Comparison of ENCODE assay signal across 10 cellular contexts in the genomic region with DNA sequence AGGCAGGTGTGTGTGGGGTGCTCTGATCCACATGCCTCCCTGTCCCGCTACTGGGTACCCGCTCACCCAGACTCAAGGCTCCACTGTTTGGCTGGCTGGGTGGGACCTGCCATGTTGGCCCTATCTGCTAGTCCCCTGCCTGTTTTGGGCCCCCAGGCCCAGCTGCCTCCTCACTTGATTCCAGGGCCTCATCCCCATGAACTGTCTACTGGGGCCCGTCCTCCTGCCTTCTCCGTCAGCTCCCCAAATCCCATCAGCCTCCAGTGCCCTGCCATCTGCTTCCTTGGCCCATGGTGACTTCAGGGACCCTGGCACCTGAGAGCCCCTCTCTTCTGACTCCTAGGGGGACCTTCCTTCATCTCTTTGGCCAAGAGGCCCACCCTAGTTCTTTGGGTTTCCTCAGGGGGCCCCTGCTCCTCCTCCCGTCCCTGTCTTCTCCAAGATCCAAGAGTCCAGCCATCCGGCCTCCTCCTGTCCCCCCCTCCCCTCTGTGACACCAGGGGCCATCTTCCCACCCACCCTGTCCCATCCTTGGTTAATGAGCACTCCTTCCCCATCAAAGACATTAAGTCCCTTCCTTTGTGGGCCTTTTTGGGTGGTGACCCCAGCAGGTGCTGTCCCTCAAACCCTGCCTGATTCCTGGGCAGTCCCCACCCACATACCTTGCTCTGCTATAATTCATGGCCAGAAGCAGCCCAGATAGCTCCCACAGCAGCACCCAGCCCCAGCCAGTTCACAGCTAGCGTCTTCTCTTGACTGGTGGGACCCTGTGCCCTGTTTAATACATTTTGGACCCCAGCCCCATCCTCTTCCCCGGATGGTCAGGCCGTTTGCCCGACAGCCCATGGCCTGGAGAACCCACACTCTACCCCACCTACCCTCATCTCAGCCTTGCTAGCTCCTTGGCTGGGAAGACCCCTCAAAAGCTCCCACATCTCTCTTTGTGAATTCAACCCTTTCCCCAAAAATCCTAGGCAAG. TPM values are rescaled to one million over a fixed set of nuclear protein-coding genes. Genes with fewer than 3 reads are reported as not detected.
DNase-seq lines count a peak whose midpoint lies in the region; ATAC-seq and TF ChIP-seq lines count a peak whose summit lies in the region.
"Had no signal": no experiment of that assay in that cellular context is flagged by ENCODE, and none has a peak within 500 bp of the region (broad histone marks: within the 10 kb centered on the region; RNA-seq: fewer than 3 reads in every experiment).

No MANE protein-coding gene starts in this region.

- peaks cover 22% of the 10 kb centered on the region for H3F3A ChIP-seq in DOHH2 (ENCODE audit: control insufficient read depth, insufficient read depth)

- H4K20me1 ChIP-seq in DOHH2 (ENCODE audit: control insufficient read depth, insufficient read depth, low read depth, low read length) (no peaks in the 10 kb centered on the region), Karpas-422 (ENCODE audit: insufficient read depth, low read depth, low read length) (no peaks in the 10 kb centered on the region)

- intact Hi-C loops in dorsolateral prefrontal cortex (cut with DNase I), result loop anchor here in 1 of 2 donors (5.0 kb wide), 1 partner anchor 533 kb away; the partner anchor contains the start of gene PPP1R12C

- peak overlapping the region; percentile 94 for H3K4me3 ChIP-seq in DOHH2 (ENCODE audit: low read length)
- peak overlapping the region; percentile 67; the same call in 1 of the 2 replicates for H3K4me3 ChIP-seq in Karpas-422 (ENCODE audit: low read length)
- H3K4me3 ChIP-seq in dorsolateral prefrontal cortex, result peak overlapping the region in 40 of 59 donors; percentile 69 to 92 (median 84)
- H3K4me3 ChIP-seq in parathyroid adenoma (ENCODE audit: low read depth, low read length), result no peak overlapping the region

- H3K9ac ChIP-seq in Karpas-422 (ENCODE audit: low read length) (peak overlapping the region; percentile 87; the same call in 1 of the 2 replicates), parathyroid adenoma (no peak overlapping the region)

- H3K9me3 ChIP-seq in DOHH2 (ENCODE audit: control insufficient read depth, insufficient read depth, low read length) (no peaks in the 10 kb centered on the region), Karpas-422 (ENCODE audit: low read length) (no peaks in the 10 kb centered on the region), parathyroid adenoma (ENCODE audit: control insufficient read depth, low read length) (no peaks in the 10 kb centered on the region)

- H3K27me3 ChIP-seq in DOHH2 (ENCODE audit: control insufficient read depth, low read length), result no peaks in the 10 kb centered on the region
- no peaks in the 10 kb centered on the region for H3K27me3 ChIP-seq in Karpas-422 (ENCODE audit: low read length)
- H3K27me3 ChIP-seq in dorsolateral prefrontal cortex, result no peaks in the 10 kb centered on the region
- no peaks in the 10 kb centered on the region for H3K27me3 ChIP-seq in parathyroid adenoma (ENCODE audit: control insufficient read depth, insufficient read depth, low read length)

- H3K79me2 ChIP-seq in DOHH2 (ENCODE audit: control insufficient read depth, low read length) (peaks cover 61% of the 10 kb centered on the region), Karpas-422 (ENCODE audit: low read length) (peaks cover 24% of the 10 kb centered on the region), parathyroid adenoma (peaks cover 2% of the 10 kb centered on the region)

- peak overlapping the region; percentile 99 for H3K27ac ChIP-seq in DOHH2 (ENCODE audit: low read depth, low read length)
- no peak overlapping the region for H3K27ac ChIP-seq in Karpas-422 (ENCODE audit: low read length)
- peak overlapping the region in 27 of 59 donors; percentile 47 to 96 (median 92) for H3K27ac ChIP-seq in dorsolateral prefrontal cortex
- H3K27ac ChIP-seq in parathyroid adenoma, result no peak overlapping the region

- peaks cover 75% of the 10 kb centered on the region for H3K36me3 ChIP-seq in DOHH2 (ENCODE audit: control insufficient read depth, low read length)
- peaks cover 10% of the 10 kb centered on the region for H3K36me3 ChIP-seq in Karpas-422 (ENCODE audit: insufficient read depth, low read length)
- no peaks in the 10 kb centered on the region for H3K36me3 ChIP-seq in parathyroid adenoma (ENCODE audit: control insufficient read depth, insufficient read depth, low read length)

- DNase-seq in Karpas-422 (no peak), dorsolateral prefrontal cortex (no peak), NCI-H1105 treated with DMSO at 0.1 percent for 48 hours (lab: John Stamatoyannopoulos, UW) (no peak), NCI-H1092 (lab: John Stamatoyannopoulos, UW) (no peak)
- DNase-seq: activated CD4-positive, alpha-beta T cell treated with anti-CD3 and anti-CD28 coated beads for 1 hour; NCI-H1930; substantia nigra had no signal

- TF ChIP-seq CTCF in DOHH2 (IDR thresholded peaks at IDR 0.05; ENCODE audit: low read depth, low read length, poor library complexity, severe bottlenecking) (no peak), dorsolateral prefrontal cortex (IDR thresholded peaks at IDR 0.05 in 54 of 56, conservative IDR thresholded peaks at IDR 0.05 in 2 of 56; ENCODE audit: low read depth in 1 of 56, partially characterized antibody in 56 of 56) (no peak), parathyroid adenoma (IDR thresholded peaks at IDR 0.05) (no peak)

- H3K4me2 ChIP-seq in DOHH2 (ENCODE audit: low read length) (peak overlapping the region; percentile 87), Karpas-422 (ENCODE audit: low read depth, low read length, poor library complexity, severe bottlenecking) (peak overlapping the region; percentile 74), parathyroid adenoma (ENCODE audit: low read length) (peak overlapping the region; percentile 8)

- H3K4me1 ChIP-seq in DOHH2 (ENCODE audit: control insufficient read depth, low read length) (peaks cover 53% of the 10 kb centered on the region), Karpas-422 (ENCODE audit: low read length) (peaks cover 44% of the 10 kb centered on the region), parathyroid adenoma (peaks cover 10% of the 10 kb centered on the region)

- H3K9me2 ChIP-seq in DOHH2 (replicated peaks; ENCODE audit: control insufficient read depth, low read length) (no peaks in the 10 kb centered on the region), Karpas-422 (replicated peaks; ENCODE audit: insufficient read depth, low read length) (no peaks in the 10 kb centered on the region)

- no peak for ATAC-seq in GM21390 (IDR thresholded peaks at IDR 0.05; ENCODE audit: unreplicated experiment)

- H2AFZ ChIP-seq in Karpas-422 (ENCODE audit: low read length), result no peak overlapping the region
- H2AFZ ChIP-seq in parathyroid adenoma, result no peak overlapping the region

RNA-seq across cellular contexts. Expression of gene CCDC106, which starts 1.9 kb away (rescaled TPM):
- total RNA-seq in Karpas-422 (2014; rRNA removed; shearing (Covaris generic); ENCODE audit: low replicate concordance), result 26.2 and 54.8 TPM in 2 replicates
- 10 to 100 TPM; 20.1 to 58.1 (median 36.1) TPM for total RNA-seq in dorsolateral prefrontal cortex

RNA-seq across cellular contexts. Expression of gene U2AF2, which starts 5.0 kb away (rescaled TPM):
- 107 and 272 TPM in 2 replicates for total RNA-seq in Karpas-422 (2014; rRNA removed; shearing (Covaris generic); ENCODE audit: low replicate concordance)
- 100 to 1,000 TPM in 114 of 120 experiments, 10 to 100 TPM in 6; 93.5 to 161 (median 125) TPM for total RNA-seq in dorsolateral prefrontal cortex

RNA-seq across cellular contexts. Expression of gene ZNF581, which starts 6.4 kb away (rescaled TPM):
- total RNA-seq in Karpas-422 (2014; rRNA removed; shearing (Covaris generic); ENCODE audit: low replicate concordance), result 119 and 128 TPM in 2 replicates
- total RNA-seq in dorsolateral prefrontal cortex, result 10 to 100 TPM in 48 of 120 experiments, 1 to 10 TPM in 72; 5.2 to 15.2 (median 9.6) TPM

RNA-seq across cellular contexts. Expression of gene ZNF580, which starts 9.1 kb away (rescaled TPM):
- total RNA-seq in Karpas-422 (2014; rRNA removed; shearing (Covaris generic); ENCODE audit: low replicate concordance), result 44.3 and 47.5 TPM in 2 replicates
- 10 to 100 TPM; 28.3 to 56.4 (median 40.1) TPM for total RNA-seq in dorsolateral prefrontal cortex

RNA-seq across cellular contexts. Expression of gene EPN1, which starts 25.2 kb away (rescaled TPM):
- total RNA-seq in Karpas-422 (2014; rRNA removed; shearing (Covaris generic); ENCODE audit: low replicate concordance), result 21.2 and 52.5 TPM in 2 replicates
- 100 to 1,000 TPM in 119 of 120 experiments, 10 to 100 TPM in 1; 99.1 to 200 (median 154) TPM for total RNA-seq in dorsolateral prefrontal cortex

Comparison
In these comparisons a context has a peak if more than half of its experiments do, and no peak if none do; other contexts are left out.
1. H3K4me2 ChIP-seq: peak in every context shown above with its lines; median percentile 87 in DOHH2; 74 in Karpas-422; 8 in parathyroid adenoma.